In genomic region chr14:61260939-61261776, GRCh38 we compare ENCODE assay signal across 11 cellular contexts. TPM values are rescaled to one million over a fixed set of nuclear protein-coding genes. Genes with fewer than 3 reads are reported as not detected.
DNase-seq lines count a peak whose midpoint lies in the region; ATAC-seq and TF ChIP-seq lines count a peak whose summit lies in the region.
"Had no signal": no experiment of that assay in that cellular context is flagged by ENCODE, and none has a peak within 500 bp of the region (broad histone marks: within the 10 kb centered on the region; RNA-seq: fewer than 3 reads in every experiment).

No MANE protein-coding gene starts in this region.

- H3K27ac ChIP-seq in OCI-LY7 (ENCODE audit: low read depth, low read length, poor library complexity, severe bottlenecking) (no peak overlapping the region), fibroblast of lung (ENCODE audit: insufficient read depth, low read length) (peak overlapping the region; percentile 68)
- H3K27ac ChIP-seq: 22Rv1 had no signal

- H3K79me2 ChIP-seq in OCI-LY7 (ENCODE audit: insufficient read depth, low read depth, low read length): no peaks in the 10 kb centered on the region
- no peaks in the 10 kb centered on the region for H3K79me2 ChIP-seq in fibroblast of lung (ENCODE audit: control insufficient read depth, insufficient read depth, low read length)

- H3K27me3 ChIP-seq in fibroblast of lung (ENCODE audit: control insufficient read depth, insufficient read depth, low read length) (no peaks in the 10 kb centered on the region), skeletal muscle satellite cell (ENCODE audit: control insufficient read depth, insufficient read depth, low read length) (no peaks in the 10 kb centered on the region)

- TF ChIP-seq CTCF in OCI-LY7 (conservative IDR thresholded peaks at IDR 0.05; ENCODE audit: low read length): 0 out of 2 replicates have a peak, but pooled peaks have one; percentile 26
- TF ChIP-seq CTCF in fibroblast of lung (conservative IDR thresholded peaks at IDR 0.05 in 1 of 2, IDR thresholded peaks at IDR 0.05 in 1 of 2; ENCODE audit: low read depth in 1 of 2, low read length in 2 of 2): peak in 1 of 2 donors; percentile 12

- ATAC-seq in esophagus mucosa: no peak
- no peak for ATAC-seq in HG02623 (IDR thresholded peaks at IDR 0.05; ENCODE audit: unreplicated experiment)
- ATAC-seq: activated naive CD4-positive, alpha-beta T cell treated with anti-CD3 and anti-CD28 coated beads, Interleukin-2, amount 50 U/mL, for 72 hours had no signal

- H3K4me3 ChIP-seq in OCI-LY7 (ENCODE audit: low read depth, low read length, poor library complexity, severe bottlenecking) (no peak overlapping the region), fibroblast of lung (replicated peaks in 1 of 4; ENCODE audit: control extremely low read depth in 1 of 4, insufficient read depth in 1 of 4, low read depth in 3 of 4, low read length in 4 of 4) (no peak overlapping the region), skeletal muscle satellite cell (ENCODE audit: low read length) (no peak overlapping the region)

- H3K9me2 ChIP-seq in OCI-LY7 (ENCODE audit: insufficient read depth, low read length): no peaks in the 10 kb centered on the region

- no peaks in the 10 kb centered on the region for H3K36me3 ChIP-seq in OCI-LY7 (ENCODE audit: insufficient read depth, low read length)
- H3K36me3 ChIP-seq in fibroblast of lung (ENCODE audit: control insufficient read depth, insufficient read depth, low read length): no peaks in the 10 kb centered on the region
- H3K36me3 ChIP-seq in skeletal muscle satellite cell (ENCODE audit: insufficient read depth, low read length): no peaks in the 10 kb centered on the region

- BruUV-seq in OCI-LY7 (replicated peaks; lab: Mats Ljungman, UMichigan): no TSS peak

- POLR2A ChIA-PET in OCI-LY7 (lab: Charles Lee): interaction anchor here (0.7 to 1.8 kb wide), 2 partner anchors 10 to 49 kb away, joined by 4 to 6 read pairs; no protein-coding TSS in a partner anchor

- no peaks in the 10 kb centered on the region for H3K9me3 ChIP-seq in OCI-LY7 (ENCODE audit: low read length)
- H3K9me3 ChIP-seq in fibroblast of lung (ENCODE audit: control insufficient read depth, insufficient read depth, low read depth, low read length): no peaks in the 10 kb centered on the region
- H3K9me3 ChIP-seq in skeletal muscle satellite cell (replicated peaks; ENCODE audit: low read length): no peaks in the 10 kb centered on the region

- H3K4me2 ChIP-seq in OCI-LY7 (ENCODE audit: low read length): no peak overlapping the region
- H3K4me2 ChIP-seq in fibroblast of lung (ENCODE audit: extremely low read depth, insufficient read depth, low read length): no peak overlapping the region
- H3K4me2 ChIP-seq in skeletal muscle satellite cell (ENCODE audit: low read length): peak overlapping the region; percentile 9

- CTCF ChIA-PET in OCI-LY7 (lab: Charles Lee; ENCODE audit: unreplicated experiment): no interaction called here

- no peaks in the 10 kb centered on the region for H3K4me1 ChIP-seq in OCI-LY7 (ENCODE audit: insufficient read depth, low read length, poor library complexity, severe bottlenecking)
- H3K4me1 ChIP-seq in fibroblast of lung (ENCODE audit: control insufficient read depth, extremely low read depth, insufficient read depth, low read length): no peaks in the 10 kb centered on the region
- peaks cover 41% of the 10 kb centered on the region for H3K4me1 ChIP-seq in skeletal muscle satellite cell (ENCODE audit: control insufficient read depth, insufficient read depth, low read length)

- no peaks in the 10 kb centered on the region for H4K20me1 ChIP-seq in OCI-LY7 (ENCODE audit: insufficient read depth, low read length)
- H4K20me1 ChIP-seq in fibroblast of lung (ENCODE audit: control insufficient read depth, extremely low read depth, insufficient read depth, low read length): no peaks in the 10 kb centered on the region

- H2AFZ ChIP-seq in OCI-LY7 (ENCODE audit: low read length): no peak overlapping the region
- H2AFZ ChIP-seq in fibroblast of lung (ENCODE audit: low read length): no peak overlapping the region

- peak; percentile 42 for DNase-seq in DMS153 (lab: John Stamatoyannopoulos, UW)
- DNase-seq in DMS153 treated with DMSO at 0.1 percent for 48 hours (lab: John Stamatoyannopoulos, UW; ENCODE audit: unreplicated experiment): no peak
- no peak for DNase-seq in OCI-LY7 (ENCODE audit: low spot score)
- peak; percentile 82 to 85 for DNase-seq in fibroblast of lung (ENCODE audit: low read depth in 2 of 2)
- no peak for DNase-seq in NCI-H1436 (lab: John Stamatoyannopoulos, UW)
- DNase-seq: activated CD4-positive, alpha-beta T cell treated with anti-CD3 and anti-CD28 coated beads, Interleukin-2, amount 50 U/mL, for 1 hour had no signal

- intact Hi-C loops in OCI-LY7 (cut with micrococcal nuclease; ENCODE audit: unreplicated experiment): no loop called here

- H3K9ac ChIP-seq in fibroblast of lung (ENCODE audit: insufficient read depth, low read length) (no peak overlapping the region), skeletal muscle satellite cell (ENCODE audit: low read depth, low read length) (no peak overlapping the region)

RNA-seq across cellular contexts. Expression of gene TMEM30B, which starts 20.0 kb away (rescaled TPM):
- not detected in 2 replicates for total RNA-seq in OCI-LY7 (2014; rRNA removed; shearing (Covaris generic))
- total RNA-seq in OCI-LY7 (2022) (not detected in 2 replicates), fibroblast of lung (0.51 and 0.83 TPM in 2 replicates), esophagus mucosa (14.7 TPM)
- 0.22 and 0.52 TPM in 2 replicates for polyA plus RNA-seq in fibroblast of lung
- 0.31 and 0.65 TPM in 2 replicates for polyA plus RNA-seq in fibroblast of lung (2012)
- polyA minus RNA-seq in fibroblast of lung (ENCODE audit: low replicate concordance): 1.1 and 2.5 TPM in 2 replicates
- under 0.01 TPM in 1 of 2 replicates, not detected in the other for total RNA-seq in skeletal muscle satellite cell (2012; rRNA removed)

Comparison
In these comparisons a context has a peak if more than half of its experiments do, and no peak if none do; other contexts are left out.
1. DNase-seq: peak in DMS153 (single experiment) and fibroblast of lung (2 of 2); none in DMS153 treated with DMSO at 0.1 percent for 48 hours (single experiment), OCI-LY7 (single experiment) and NCI-H1436 (single experiment).